In the genomic region with DNA sequence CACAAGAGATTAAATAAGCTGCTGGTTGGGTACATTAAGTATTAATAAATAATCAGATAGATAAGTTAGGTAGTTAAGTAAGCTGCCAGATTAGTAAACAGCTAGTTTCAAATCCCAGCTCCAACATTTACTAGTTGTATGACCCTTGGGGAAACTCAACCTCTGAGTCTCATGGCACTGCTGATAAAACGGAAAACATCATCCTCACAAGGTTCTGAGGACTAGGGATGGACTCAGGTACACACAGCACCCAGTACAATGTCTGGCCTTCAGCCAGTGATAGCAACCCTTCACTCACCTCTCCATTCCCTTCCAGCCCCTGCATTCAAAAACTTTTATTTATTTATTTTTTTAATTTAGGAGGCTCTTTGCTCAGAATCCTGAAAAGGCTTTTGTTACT, we compare ENCODE assay signal across 9 cellular contexts. TPM values are rescaled to one million over a fixed set of nuclear protein-coding genes. Genes with fewer than 3 reads are reported as not detected.
A peak's percentile ranks its signal among the peaks of the same experiment; 100 is the strongest.
DNase-seq lines count a peak whose midpoint lies in the region; ATAC-seq lines count a peak whose summit lies in the region.
"Had no signal": no experiment of that assay in that cellular context is flagged by ENCODE, and none has a peak within 500 bp of the region (broad histone marks: within the 10 kb centered on the region; RNA-seq: fewer than 3 reads in every experiment).

No MANE protein-coding gene starts in this region.

- peak overlapping the region; percentile 62 for H3K27ac ChIP-seq in right cardiac atrium (ENCODE audit: low read length)

- H3K9me3 ChIP-seq in right cardiac atrium (ENCODE audit: control insufficient read depth, low read length) (no peaks in the 10 kb centered on the region), adipocyte (ENCODE audit: control insufficient read depth, low read length) (no peaks in the 10 kb centered on the region), mucosa of stomach (ENCODE audit: control insufficient read depth, low read length) (no peaks in the 10 kb centered on the region)

- no peaks in the 10 kb centered on the region for H3K36me3 ChIP-seq in adipocyte (ENCODE audit: control insufficient read depth, insufficient read depth, low read length, severe bottlenecking)
- H3K36me3 ChIP-seq in mucosa of stomach (ENCODE audit: control insufficient read depth, insufficient read depth, low read length): no peaks in the 10 kb centered on the region

- H3K4me3 ChIP-seq in right cardiac atrium (ENCODE audit: low read length): no peak overlapping the region
- peak overlapping the region; percentile 41 for H3K4me3 ChIP-seq in adipocyte (ENCODE audit: low read length)
- no peak overlapping the region for H3K4me3 ChIP-seq in mucosa of stomach (ENCODE audit: low read length)

- peaks cover 2% of the 10 kb centered on the region for H3K4me1 ChIP-seq in right cardiac atrium (ENCODE audit: control insufficient read depth, insufficient read depth, low read length)
- H3K4me1 ChIP-seq in adipocyte (ENCODE audit: control insufficient read depth, insufficient read depth, low read length): peaks cover 42% of the 10 kb centered on the region
- H3K4me1 ChIP-seq in mucosa of stomach (ENCODE audit: control insufficient read depth, insufficient read depth, low read length): peaks cover 25% of the 10 kb centered on the region

- 65% methylated on average over 1 of the region's 1 CpG for WGBS in right cardiac atrium

- H3K9ac ChIP-seq in adipocyte (ENCODE audit: low read length): peak overlapping the region; percentile 56
- H3K9ac ChIP-seq in mucosa of stomach (ENCODE audit: low read length): peak overlapping the region; percentile 63

- intact Hi-C loops in right cardiac atrium (cut with DNase I) (no loop called here), left cardiac atrium (cut with DNase I) (no loop called here)

- ATAC-seq in right cardiac atrium: peak in 1 of 2 donors; percentile 29
- ATAC-seq in left cardiac atrium: no peak
- no peak for ATAC-seq in HG02642 (IDR thresholded peaks at IDR 0.05; ENCODE audit: poor library complexity, unreplicated experiment)
- no peak for ATAC-seq in GM21723 (IDR thresholded peaks at IDR 0.05; ENCODE audit: unreplicated experiment)
- ATAC-seq in HG02938 (IDR thresholded peaks at IDR 0.05; ENCODE audit: unreplicated experiment): no peak

- DNase-seq in right cardiac atrium: no peak
- no peak for DNase-seq in left cardiac atrium
- no peak for DNase-seq in adipocyte (ENCODE audit: low read depth)
- no peak for DNase-seq in activated CD8-positive, alpha-beta memory T cell treated with anti-CD3 and anti-CD28 coated beads for 24 hours
- DNase-seq: NCI-H1092 treated with DMSO at 0.1 percent for 48 hours had no signal

- no peaks in the 10 kb centered on the region for H3K27me3 ChIP-seq in right cardiac atrium (ENCODE audit: control insufficient read depth, insufficient read depth)
- H3K27me3 ChIP-seq in adipocyte (replicated peaks; ENCODE audit: control insufficient read depth, insufficient read depth, low read length): no peaks in the 10 kb centered on the region
- H3K27me3 ChIP-seq in mucosa of stomach (ENCODE audit: control insufficient read depth, insufficient read depth, low read length): no peaks in the 10 kb centered on the region

RNA-seq across cellular contexts. Expression of a gene that starts 32.3 kb away (rescaled TPM):
- 1 to 10 TPM; 2.2 to 4.3 (median 2.7) TPM for total RNA-seq in right cardiac atrium
- polyA plus RNA-seq in right cardiac atrium: 1.8 TPM
- 1 to 10 TPM; 2.6 to 5.2 TPM for total RNA-seq in left cardiac atrium
